In genomic region chr17:39676198-39676819, GRCh38 we compare ENCODE assay signal across 1 cellular context.
A peak's percentile ranks its signal among the peaks of the same experiment; 100 is the strongest.
TF ChIP-seq lines count a peak whose summit lies in the region.

No MANE protein-coding gene starts in this region.

TF ChIP-seq in K562, 482 proteins besides CTCF, POLR2A, EP300 and RAD21:
- TF ChIP-seq PRDM10 (IDR thresholded peaks at IDR 0.05; ENCODE audit: partially characterized antibody) (peak; percentile 78), ZBTB7A (IDR thresholded peaks at IDR 0.05; ENCODE audit: borderline replicate concordance, control insufficient read depth, low read depth, low read length) (peak; percentile 30; the same call in 1 of the 2 replicates), SMAD4 (CRISPR knock-in tag; conservative IDR thresholded peaks at IDR 0.05) (no peak), HDAC1 (IDR thresholded peaks at IDR 0.05) (peak in 1 of 2 experiments; percentile 53; a peak in 1 of 4 replicates), BCOR (IDR thresholded peaks at IDR 0.05) (peak; percentile 98), ILK (tag; IDR thresholded peaks at IDR 0.05; ENCODE audit: borderline replicate concordance, low read depth) (no peak), RBM25 (IDR thresholded peaks at IDR 0.05; ENCODE audit: low read depth, low read length, severe bottlenecking) (peak; percentile 93), CBX3 (IDR thresholded peaks at IDR 0.05; ENCODE audit: borderline replicate concordance in 1 of 2, low read length in 2 of 2) (peak in 1 of 2 experiments; percentile 44; a peak in 1 of 3 replicates), ESRRA (IDR thresholded peaks at IDR 0.05; ENCODE audit: borderline replicate concordance, low read depth) (0 out of 2 replicates have a peak, but pooled peaks have one; percentile 17), LCOR (CRISPR knock-in tag; IDR thresholded peaks at IDR 0.05) (no peak), HDAC2 (IDR thresholded peaks at IDR 0.05) (peak; percentile 88), RCOR1 (IDR thresholded peaks at IDR 0.05; ENCODE audit: borderline replicate concordance in 1 of 2, low read depth in 2 of 2, low read length in 2 of 2) (peak; percentile 45 to 88; a peak in 2 of 4 replicates), CBX1 (IDR thresholded peaks at IDR 0.05; ENCODE audit: low read depth) (peak; percentile 84; the same call in 1 of the 2 replicates), CHD4 (IDR thresholded peaks at IDR 0.05; ENCODE audit: insufficient read depth, insufficient replicate concordance, low read depth, low read length, poor library complexity, severe bottlenecking) (peak; percentile 98), VEZF1 (CRISPR knock-in tag; IDR thresholded peaks at IDR 0.05) (peak; percentile 48; the same call in 1 of the 2 replicates), MAX (CRISPR knock-in tag; IDR thresholded peaks at IDR 0.05) (no peak), KDM1A (IDR thresholded peaks at IDR 0.05) (peak; percentile 86 to 90), SPI1 (IDR thresholded peaks at IDR 0.05; ENCODE audit: borderline replicate concordance, low read depth, low read length) (peak; percentile 9; the same call in 1 of the 2 replicates), HDAC8 (tag; IDR thresholded peaks at IDR 0.05) (no peak), ADNP (tag; IDR thresholded peaks at IDR 0.05) (peak; percentile 91), SMARCA5 (IDR thresholded peaks at IDR 0.05) (peak; percentile 77; the same call in 1 of the 2 replicates), NFIC (IDR thresholded peaks at IDR 0.05) (peak; percentile 91)
